ENCODE assay signal across 9 cellular contexts in the genomic region with DNA sequence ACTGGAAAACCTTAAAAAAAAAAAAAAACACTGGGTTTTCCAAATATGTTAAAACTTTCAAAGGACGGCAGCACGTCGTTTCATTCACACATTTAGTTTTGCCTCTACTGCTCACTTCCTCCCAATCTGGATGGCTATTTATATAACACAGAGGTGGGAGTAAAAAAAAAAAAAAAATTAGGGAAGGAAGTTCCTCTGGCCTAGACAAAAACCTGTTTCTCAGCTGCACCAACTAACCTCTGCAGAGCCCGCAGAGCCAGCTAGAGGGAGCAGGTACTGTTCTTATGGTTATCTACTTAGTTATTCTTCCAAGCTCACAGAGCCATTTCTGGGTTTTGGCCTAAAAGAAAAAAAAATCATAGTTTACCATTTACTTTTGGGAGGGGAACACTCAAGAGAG. TPM values are rescaled to one million over a fixed set of nuclear protein-coding genes. Genes with fewer than 3 reads are reported as not detected.
DNase-seq lines count a peak whose midpoint lies in the region; ATAC-seq, FAIRE-seq and TF ChIP-seq lines count a peak whose summit lies in the region.
"Had no signal": no experiment of that assay in that cellular context is flagged by ENCODE, and none has a peak within 500 bp of the region (broad histone marks: within the 10 kb centered on the region; RNA-seq: fewer than 3 reads in every experiment).

No MANE protein-coding gene starts in this region.

- intact Hi-C loops in OCI-LY7 (cut with micrococcal nuclease; ENCODE audit: unreplicated experiment) (loop anchor here (1.0 kb wide), 1 partner anchor 23 kb away; no protein-coding TSS in a partner anchor), Calu3 (cut with micrococcal nuclease; ENCODE audit: unreplicated experiment) (no loop called here)

- no peak overlapping the region for H3K4me3 Mint-ChIP-seq in neural progenitor cell
- H3K4me3 Mint-ChIP-seq in Calu3 (ENCODE audit: low read depth, unreplicated experiment): no peak overlapping the region

- POLR2A ChIA-PET in OCI-LY7 (lab: Charles Lee): interaction anchor here (0.7 to 1.2 kb wide), 5 partner anchors 14 to 346 kb away, joined by 3 to 5 read pairs (median 3); no protein-coding TSS in a partner anchor

- H3K9me3 Mint-ChIP-seq in neural progenitor cell: no peaks in the 10 kb centered on the region
- H3K9me3 Mint-ChIP-seq in Calu3 (ENCODE audit: low read depth, unreplicated experiment): no peaks in the 10 kb centered on the region

- H4K20me1 ChIP-seq in OCI-LY7 (ENCODE audit: insufficient read depth, low read length): no peaks in the 10 kb centered on the region
- H4K20me1 ChIP-seq in neural progenitor cell (ENCODE audit: low read depth): no peaks in the 10 kb centered on the region

- no peak overlapping the region for H3K27ac ChIP-seq in OCI-LY7 (ENCODE audit: low read depth, low read length, poor library complexity, severe bottlenecking)
- no peak overlapping the region for H3K27ac ChIP-seq in neural progenitor cell
- no peak overlapping the region for H3K27ac ChIP-seq in small intestine (ENCODE audit: low read depth in 1 of 2, low read length in 1 of 2)

- ATAC-seq in HG02571 (IDR thresholded peaks at IDR 0.05; ENCODE audit: unreplicated experiment): no peak

- H2AFZ ChIP-seq in OCI-LY7 (ENCODE audit: low read length): no peak overlapping the region
- no peak overlapping the region for H2AFZ ChIP-seq in neural progenitor cell (replicated peaks)

- H3K9me3 ChIP-seq in OCI-LY7 (ENCODE audit: low read length): no peaks in the 10 kb centered on the region
- no peaks in the 10 kb centered on the region for H3K9me3 ChIP-seq in neural progenitor cell (ENCODE audit: low read depth)
- no peaks in the 10 kb centered on the region for H3K9me3 ChIP-seq in small intestine (ENCODE audit: control insufficient read depth, low read depth)

- WGBS in small intestine, 3 donors: 69 to 74% (median 70%) methylated on average over 4 of the region's 4 CpGs

- CTCF ChIA-PET in OCI-LY7 (lab: Charles Lee; ENCODE audit: unreplicated experiment) (interaction anchor here (0.6 kb wide), 2 partner anchors 100 to 406 kb away, joined by 3 read pairs; no protein-coding TSS in a partner anchor), Calu3 (lab: Charles Lee) (no interaction called here)

- no peak for DNase-seq in GM12864 (ENCODE audit: low read depth)
- peak; percentile 65 for DNase-seq in OCI-LY7 (ENCODE audit: low spot score)
- DNase-seq in erythroblast (lab: John Stamatoyannopoulos, UW): peak; percentile 36 to 38
- DNase-seq in neural progenitor cell (ENCODE audit: low spot score): peak; percentile 26
- DNase-seq in Calu3: no peak
- DNase-seq in cerebellar cortex (ENCODE audit: low spot score): no peak
- DNase-seq in small intestine: no peak

- H3K4me1 Mint-ChIP-seq in neural progenitor cell: no peaks in the 10 kb centered on the region
- no peaks in the 10 kb centered on the region for H3K4me1 Mint-ChIP-seq in Calu3 (ENCODE audit: low read depth, unreplicated experiment)

- TF ChIP-seq CTCF in GM12864 (IDR thresholded peaks at IDR 0.05; ENCODE audit: low read depth, low read length, missing control alignments): peak; percentile 37
- TF ChIP-seq CTCF in OCI-LY7 (conservative IDR thresholded peaks at IDR 0.05; ENCODE audit: low read length): peak; percentile 79
- peak; percentile 38 for TF ChIP-seq CTCF in neural progenitor cell (IDR thresholded peaks at IDR 0.05)
- no peak for TF ChIP-seq CTCF in Calu3 (IDR thresholded peaks at IDR 0.05; ENCODE audit: unreplicated experiment)

- no peaks in the 10 kb centered on the region for H3K9me2 ChIP-seq in OCI-LY7 (ENCODE audit: insufficient read depth, low read length)

- no peaks in the 10 kb centered on the region for H3F3A ChIP-seq in neural progenitor cell (ENCODE audit: low read depth)

- no peak overlapping the region for H3K9ac ChIP-seq in neural progenitor cell

- H3K36me3 ChIP-seq in OCI-LY7 (ENCODE audit: insufficient read depth, low read length) (peaks cover 56% of the 10 kb centered on the region), neural progenitor cell (no peaks in the 10 kb centered on the region), small intestine (ENCODE audit: control insufficient read depth in 2 of 2, insufficient read depth in 2 of 2, low read length in 2 of 2) (peaks cover 2 to 8% of the 10 kb centered on the region in 2 donors)

- FAIRE-seq in small intestine (lab: Jason Lieb, UNC): no peak
- FAIRE-seq: TTC549 had no signal

- H3K27me3 ChIP-seq in neural progenitor cell (no peaks in the 10 kb centered on the region), small intestine (ENCODE audit: control insufficient read depth in 2 of 2, insufficient read depth in 2 of 2, low read length in 2 of 2) (no peaks in the 10 kb centered on the region)

- H3K79me2 ChIP-seq in OCI-LY7 (ENCODE audit: insufficient read depth, low read depth, low read length): no peaks in the 10 kb centered on the region
- H3K79me2 ChIP-seq in neural progenitor cell (ENCODE audit: low read depth): no peaks in the 10 kb centered on the region

- H3K36me3 Mint-ChIP-seq in neural progenitor cell (peaks cover 17% of the 10 kb centered on the region), Calu3 (ENCODE audit: insufficient read depth, unreplicated experiment) (no peaks in the 10 kb centered on the region)

- BruUV-seq in OCI-LY7 (replicated peaks; lab: Mats Ljungman, UMichigan): no TSS peak
- no TSS peak for BruUV-seq in Calu3 (replicated peaks; lab: Mats Ljungman, UMichigan)

- H3K4me3 ChIP-seq in GM12864 (ENCODE audit: low read depth, low read length) (no peak overlapping the region), OCI-LY7 (ENCODE audit: low read depth, low read length, poor library complexity, severe bottlenecking) (no peak overlapping the region), neural progenitor cell (no peak overlapping the region), small intestine (ENCODE audit: low read depth in 1 of 2, low read length in 2 of 2) (no peak overlapping the region)

- H3K27me3 Mint-ChIP-seq in neural progenitor cell (ENCODE audit: insufficient read depth, low read depth) (peaks cover 8% of the 10 kb centered on the region), Calu3 (ENCODE audit: unreplicated experiment) (no peaks in the 10 kb centered on the region)

- no peak for TF ChIP-seq POLR2A in erythroblast (IDR thresholded peaks at IDR 0.05; ENCODE audit: low read length)

- peak overlapping the region; percentile 11 for H3K4me2 ChIP-seq in OCI-LY7 (ENCODE audit: low read length)
- H3K4me2 ChIP-seq in neural progenitor cell: no peak overlapping the region

- no peak overlapping the region for H3K27ac Mint-ChIP-seq in neural progenitor cell
- H3K27ac Mint-ChIP-seq in Calu3 (ENCODE audit: unreplicated experiment): no peak overlapping the region

- H3K4me1 ChIP-seq in OCI-LY7 (ENCODE audit: insufficient read depth, low read length, poor library complexity, severe bottlenecking) (peaks cover 23% of the 10 kb centered on the region), neural progenitor cell (peaks cover 6% of the 10 kb centered on the region), small intestine (ENCODE audit: control insufficient read depth in 2 of 2, insufficient read depth in 1 of 2, low read depth in 1 of 2, low read length in 1 of 2) (no peaks in the 10 kb centered on the region)

RNA-seq across cellular contexts. Expression of gene SLC1A4, which starts 28.1 kb away (rescaled TPM):
- 17.2 and 20.6 TPM in 2 replicates for total RNA-seq in OCI-LY7 (2014; rRNA removed; shearing (Covaris generic))
- total RNA-seq in OCI-LY7 (2022): 27.7 and 31.1 TPM in 2 replicates
- 1.3 and 1.8 TPM in 2 replicates for total RNA-seq in neural progenitor cell (ENCODE audit: low replicate concordance)
- total RNA-seq in Calu3 (2022): 15.4 and 22.9 TPM in 2 replicates
- 10 to 100 TPM in 1 of 3 donors, 1 to 10 TPM in 1, under 1 TPM in 1; 0.67 to 18.7 (median 2.2) TPM for polyA plus RNA-seq in small intestine

RNA-seq across cellular contexts. Expression of gene CEP68, which starts 38.9 kb away (rescaled TPM):
- total RNA-seq in OCI-LY7 (2014; rRNA removed; shearing (Covaris generic)): 7.3 and 8.7 TPM in 2 replicates
- 17.1 and 21.7 TPM in 2 replicates for total RNA-seq in OCI-LY7 (2022)
- 33.3 and 36.2 TPM in 2 replicates for total RNA-seq in neural progenitor cell (ENCODE audit: low replicate concordance)
- total RNA-seq in Calu3 (2022): 9.6 and 10.0 TPM in 2 replicates
- 1 to 10 TPM in 2 of 3 donors, under 1 TPM in 1; 0.89 to 7.0 (median 2.4) TPM for polyA plus RNA-seq in small intestine

Comparison
In these comparisons a context has a peak if more than half of its experiments do, and no peak if none do; other contexts are left out.
1. DNase-seq: peak in OCI-LY7 (single experiment), erythroblast (2 of 2) and neural progenitor cell (single experiment); none in GM12864 (single experiment), Calu3 (single experiment), cerebellar cortex (single experiment) and small intestine (single experiment).